Comparison of ENCODE assay signal across 17 cellular contexts in genomic region chr2:6443424-6443823, GRCh38.
A peak's percentile ranks its signal among the peaks of the same experiment; 100 is the strongest.
DNase-seq lines count a peak whose midpoint lies in the region; ATAC-seq, FAIRE-seq and TF ChIP-seq lines count a peak whose summit lies in the region.
"Had no signal": no experiment of that assay in that cellular context is flagged by ENCODE, and none has a peak within 500 bp of the region (broad histone marks: within the 10 kb centered on the region; RNA-seq: fewer than 3 reads in every experiment).

No MANE protein-coding gene starts in this region.

- no peaks in the 10 kb centered on the region for H3K4me1 ChIP-seq in astrocyte (ENCODE audit: insufficient read depth, low read length)

- no peak overlapping the region for H3K4me2 ChIP-seq in astrocyte (ENCODE audit: low read length)
- H3K4me2 ChIP-seq: KMS-11 had no signal

- no peak overlapping the region for H3K4me3 Mint-ChIP-seq in astrocyte (ENCODE audit: unreplicated experiment)
- no peak overlapping the region for H3K4me3 Mint-ChIP-seq in T-helper 17 cell
- H3K4me3 Mint-ChIP-seq in stimulated activated naive CD8-positive, alpha-beta T cell treated with anti-CD3 and anti-CD28 coated beads, Interleukin-15, amount 100 ng/mL, for 72 hours = no peak overlapping the region
- H3K4me3 Mint-ChIP-seq: B cell, H9 had no signal

- no peak for TF ChIP-seq CTCF in astrocyte (IDR thresholded peaks at IDR 0.05; ENCODE audit: insufficient read depth, low read depth, low read length)

- no peak overlapping the region for H3K9ac ChIP-seq in astrocyte (ENCODE audit: low read length)
- H3K9ac ChIP-seq: KMS-11 had no signal

- no peaks in the 10 kb centered on the region for H3K27me3 ChIP-seq in astrocyte (ENCODE audit: insufficient read depth, low read length)

- H3K36me3 ChIP-seq in astrocyte (ENCODE audit: insufficient read depth, low read length) = no peaks in the 10 kb centered on the region

- H3K36me3 Mint-ChIP-seq in astrocyte (ENCODE audit: low read depth, unreplicated experiment) (no peaks in the 10 kb centered on the region), T-helper 17 cell (ENCODE audit: low read depth) (no peaks in the 10 kb centered on the region)

- DNase-seq in NCI-H82 (lab: John Stamatoyannopoulos, UW) (peak; percentile 57), NCI-H82 treated with DMSO at 0.1 percent for 48 hours (lab: John Stamatoyannopoulos, UW; ENCODE audit: unreplicated experiment) (no peak), astrocyte (ENCODE audit: low read depth) (peak; percentile 26), foreskin melanocyte (peak; percentile 24), SW 1271 (lab: John Stamatoyannopoulos, UW) (no peak), T-helper 17 cell (no peak)
- DNase-seq in stimulated activated naive CD8-positive, alpha-beta T cell treated with anti-CD3 and anti-CD28 coated beads, Interleukin-15, amount 100 ng/mL, for 72 hours = no peak
- DNase-seq: DMS79 treated with DMSO at 0.1 percent for 48 hours, H9, NCI-H1417 treated with DMSO at 0.1 percent for 48 hours, NCI-H2029 treated with DMSO at 0.1 percent for 48 hours, NCI-H510A, PC-3 had no signal

- H3K9me3 Mint-ChIP-seq in astrocyte (ENCODE audit: unreplicated experiment) = peaks cover 2% of the 10 kb centered on the region
- no peaks in the 10 kb centered on the region for H3K9me3 Mint-ChIP-seq in stimulated activated naive CD8-positive, alpha-beta T cell treated with anti-CD3 and anti-CD28 coated beads, Interleukin-15, amount 100 ng/mL, for 72 hours
- H3K9me3 Mint-ChIP-seq: H9 had no signal

- ATAC-seq in HG02938 (IDR thresholded peaks at IDR 0.05; ENCODE audit: unreplicated experiment) = no peak
- ATAC-seq in T-helper 17 cell = no peak
- ATAC-seq in stimulated activated naive CD8-positive, alpha-beta T cell treated with anti-CD3 and anti-CD28 coated beads, Interleukin-15, amount 100 ng/mL, for 72 hours = no peak
- ATAC-seq: PC-3 had no signal

- H2AFZ ChIP-seq in astrocyte (ENCODE audit: low read depth, low read length) = no peak overlapping the region

- no peak overlapping the region for H3K27ac ChIP-seq in astrocyte (ENCODE audit: low read depth, low read length)
- H3K27ac ChIP-seq: 22Rv1, KMS-11 had no signal

- H3K79me2 ChIP-seq in astrocyte (ENCODE audit: insufficient read depth, low read length) = no peaks in the 10 kb centered on the region

- no peak overlapping the region for H3K4me3 ChIP-seq in astrocyte (ENCODE audit: insufficient read depth, low read depth, low read length)

- H3K9me3 ChIP-seq in astrocyte (ENCODE audit: insufficient read depth, low read depth, low read length) = no peaks in the 10 kb centered on the region
- H3K9me3 ChIP-seq in T-helper 17 cell (ENCODE audit: control insufficient read depth, low read length, poor library complexity, severe bottlenecking) = no peaks in the 10 kb centered on the region

- H3K4me1 Mint-ChIP-seq in astrocyte (ENCODE audit: low read depth, unreplicated experiment) (peaks cover 8% of the 10 kb centered on the region), T-helper 17 cell (no peaks in the 10 kb centered on the region)
- no peaks in the 10 kb centered on the region for H3K4me1 Mint-ChIP-seq in stimulated activated naive CD8-positive, alpha-beta T cell treated with anti-CD3 and anti-CD28 coated beads, Interleukin-15, amount 100 ng/mL, for 72 hours
- H3K4me1 Mint-ChIP-seq: B cell, H9 had no signal

- H4K20me1 ChIP-seq in astrocyte (ENCODE audit: insufficient read depth, low read length) = no peaks in the 10 kb centered on the region

- H3K27ac Mint-ChIP-seq in astrocyte (ENCODE audit: unreplicated experiment) (no peak overlapping the region), T-helper 17 cell (no peak overlapping the region)
- H3K27ac Mint-ChIP-seq in stimulated activated naive CD8-positive, alpha-beta T cell treated with anti-CD3 and anti-CD28 coated beads, Interleukin-15, amount 100 ng/mL, for 72 hours = no peak overlapping the region
- H3K27ac Mint-ChIP-seq: B cell, H9 had no signal

- no peak for FAIRE-seq in astrocyte (lab: Jason Lieb, UNC)

- H3K27me3 Mint-ChIP-seq in astrocyte (ENCODE audit: low read depth, unreplicated experiment) (no peaks in the 10 kb centered on the region), T-helper 17 cell (no peaks in the 10 kb centered on the region)
- no peaks in the 10 kb centered on the region for H3K27me3 Mint-ChIP-seq in stimulated activated naive CD8-positive, alpha-beta T cell treated with anti-CD3 and anti-CD28 coated beads, Interleukin-15, amount 100 ng/mL, for 72 hours
- H3K27me3 Mint-ChIP-seq: B cell had no signal

Comparison
In these comparisons a context has a peak if more than half of its experiments do, and no peak if none do; other contexts are left out.
1. DNase-seq: peak in NCI-H82 (single experiment), astrocyte (single experiment) and foreskin melanocyte (single experiment); none in NCI-H82 treated with DMSO at 0.1 percent for 48 hours (single experiment), SW 1271 (0 of 2), T-helper 17 cell (0 of 3) and stimulated activated naive CD8-positive, alpha-beta T cell treated with anti-CD3 and anti-CD28 coated beads, Interleukin-15, amount 100 ng/mL, for 72 hours (0 of 2).